ENCODE assay signal across 24 cellular contexts in the genomic region with DNA sequence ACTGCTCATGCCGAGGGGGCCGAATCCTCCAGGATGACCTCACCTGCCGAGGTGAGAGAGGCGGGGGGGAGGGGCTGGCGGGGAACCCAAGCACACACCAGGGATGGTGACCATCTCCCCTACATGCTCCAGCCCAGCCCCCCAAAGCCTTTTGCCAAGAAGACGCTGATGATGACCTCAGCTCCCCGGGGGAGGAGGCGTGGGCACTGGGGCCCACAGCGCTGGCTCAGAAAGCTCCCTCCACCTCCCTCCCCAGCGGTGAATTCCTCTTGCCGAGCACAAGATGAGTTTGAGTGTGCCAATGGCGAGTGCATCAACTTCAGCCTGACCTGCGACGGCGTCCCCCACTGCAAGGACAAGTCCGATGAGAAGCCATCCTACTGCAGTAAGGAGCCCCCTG. TPM values are rescaled to one million over a fixed set of nuclear protein-coding genes. Genes with fewer than 3 reads are reported as not detected.
DNase-seq lines count a peak whose midpoint lies in the region; ATAC-seq, FAIRE-seq and TF ChIP-seq lines count a peak whose summit lies in the region.
"Had no signal": no experiment of that assay in that cellular context is flagged by ENCODE, and none has a peak within 500 bp of the region (broad histone marks: within the 10 kb centered on the region; RNA-seq: fewer than 3 reads in every experiment).

No MANE protein-coding gene starts in this region.

- H3K4me3 ChIP-seq in IMR-90 (ENCODE audit: insufficient read depth, low read depth, low read length) (no peak overlapping the region), K562 (no peak overlapping the region), neuronal stem cell (ENCODE audit: low read length in 2 of 2) (no peak overlapping the region), Peyer's patch (no peak overlapping the region)
- H3K4me3 ChIP-seq: BLaER1, GM12878, GM23248 had no signal

- H3K18ac ChIP-seq in IMR-90 (ENCODE audit: low read depth, low read length), result no peak overlapping the region
- no peak overlapping the region for H3K18ac ChIP-seq in neuronal stem cell (ENCODE audit: low read length)

- H2BK15ac ChIP-seq in IMR-90 (ENCODE audit: low read depth, low read length), result no peak overlapping the region
- H2BK15ac ChIP-seq in neuronal stem cell (ENCODE audit: low read length), result no peak overlapping the region

- intact Hi-C loops in IMR-90 (cut with micrococcal nuclease), result no loop called here
- intact Hi-C loops in K562 (cut with micrococcal nuclease), result no loop called here

- H3K79me2 ChIP-seq in K562 (ENCODE audit: control insufficient read depth, insufficient read depth, low read length), result no peaks in the 10 kb centered on the region

- H3K27ac ChIP-seq in IMR-90 (ENCODE audit: insufficient read depth, low read length), result no peak overlapping the region
- no peak overlapping the region for H3K27ac ChIP-seq in K562 (ENCODE audit: extremely low read depth, low read depth, low read length)
- H3K27ac ChIP-seq in neuronal stem cell (replicated peaks; ENCODE audit: low read length), result no peak overlapping the region
- no peak overlapping the region for H3K27ac ChIP-seq in Peyer's patch
- H3K27ac ChIP-seq: BLaER1, GM23248 had no signal

- H3K4ac ChIP-seq in IMR-90 (ENCODE audit: low read depth, low read length), result no peak overlapping the region
- no peak overlapping the region for H3K4ac ChIP-seq in neuronal stem cell (ENCODE audit: low read length)

- H3K23ac ChIP-seq in IMR-90 (ENCODE audit: low read depth, low read length), result no peak overlapping the region
- H3K23ac ChIP-seq in neuronal stem cell (ENCODE audit: low read depth, low read length, poor library complexity), result no peak overlapping the region

- H3K4me2 ChIP-seq in IMR-90 (ENCODE audit: low read depth, low read length), result no peak overlapping the region
- H3K4me2 ChIP-seq in K562 (ENCODE audit: insufficient read depth, low read length), result no peak overlapping the region
- H3K4me2 ChIP-seq in neuronal stem cell (ENCODE audit: insufficient read depth, low read length, poor library complexity, severe bottlenecking), result no peak overlapping the region
- H3K4me2 ChIP-seq: BLaER1 had no signal

- ATAC-seq in IMR-90 (ENCODE audit: low read depth), result no peak
- no peak for ATAC-seq in K562
- no peak for ATAC-seq in HG03108 (IDR thresholded peaks at IDR 0.05; ENCODE audit: unreplicated experiment)
- no peak for ATAC-seq in GM18502 (IDR thresholded peaks at IDR 0.05; ENCODE audit: poor library complexity, unreplicated experiment)
- ATAC-seq: GM12878 had no signal

- H2BK12ac ChIP-seq in neuronal stem cell (ENCODE audit: low read length), result no peak overlapping the region

- H3K9me1 ChIP-seq in IMR-90 (ENCODE audit: insufficient read depth, low read length) (peaks cover 7% of the 10 kb centered on the region; the same call in 1 of the 2 replicates), K562 (ENCODE audit: control insufficient read depth, insufficient read depth, low read length) (peaks cover 3% of the 10 kb centered on the region)

- TF ChIP-seq CTCF in IMR-90 (conservative IDR thresholded peaks at IDR 0.05; ENCODE audit: low read depth, low read length) (no peak), K562 (IDR thresholded peaks at IDR 0.05 in 2 of 3, conservative IDR thresholded peaks at IDR 0.05 in 1 of 3; ENCODE audit: insufficient read depth in 2 of 3, low read depth in 1 of 3, low read length in 3 of 3) (no peak), Peyer's patch (IDR thresholded peaks at IDR 0.05) (no peak)

- BruUV-seq in IMR-90 (replicated peaks; lab: Mats Ljungman, UMichigan) (no TSS peak), K562 (replicated peaks; lab: Mats Ljungman, UMichigan) (no TSS peak)

- H4K5ac ChIP-seq in IMR-90 (ENCODE audit: low read depth, low read length), result no peak overlapping the region

- H4K8ac ChIP-seq in IMR-90 (ENCODE audit: low read depth in 2 of 2, low read length in 2 of 2) (no peak overlapping the region), neuronal stem cell (ENCODE audit: low read depth, low read length) (no peak overlapping the region)

- no peak overlapping the region for H3K56ac ChIP-seq in IMR-90 (ENCODE audit: extremely low read depth, insufficient read depth, low read length)

- H2BK5ac ChIP-seq in IMR-90 (ENCODE audit: low read depth, low read length, poor library complexity, severe bottlenecking) (no peak overlapping the region), neuronal stem cell (ENCODE audit: low read length) (peak overlapping the region; percentile 53)

- H3K14ac ChIP-seq in IMR-90 (replicated peaks; ENCODE audit: low read depth, low read length), result no peak overlapping the region
- H3K14ac ChIP-seq in neuronal stem cell (ENCODE audit: low read length), result no peak overlapping the region

- H4K91ac ChIP-seq in IMR-90 (ENCODE audit: insufficient read depth, low read depth, low read length) (no peak overlapping the region), neuronal stem cell (ENCODE audit: low read depth, low read length, poor library complexity) (no peak overlapping the region)

- no peak for FAIRE-seq in K562 (lab: Jason Lieb, UNC)
- FAIRE-seq: GM12878, GM19239, H54, HTR-8/SVneo had no signal

- H4K20me1 ChIP-seq in IMR-90 (ENCODE audit: insufficient read depth, low read length) (peaks cover 22% of the 10 kb centered on the region), K562 (replicated peaks; ENCODE audit: control insufficient read depth, insufficient read depth, low read length) (peaks cover 33% of the 10 kb centered on the region)

- H2AK9ac ChIP-seq in IMR-90 (replicated peaks; ENCODE audit: low read depth, low read length, poor library complexity), result no peak overlapping the region

- H2AFZ ChIP-seq in IMR-90 (replicated peaks; ENCODE audit: low read length, poor library complexity) (peak overlapping the region; percentile 2), K562 (ENCODE audit: low read depth, low read length) (no peak overlapping the region), neuronal stem cell (ENCODE audit: low read length) (no peak overlapping the region)
- H2AFZ ChIP-seq: GM23248 had no signal

- H3K9ac ChIP-seq in IMR-90 (ENCODE audit: low read depth, low read length), result no peak overlapping the region
- H3K9ac ChIP-seq in K562 (ENCODE audit: insufficient read depth in 1 of 2, low read depth in 2 of 2, low read length in 2 of 2), result no peak overlapping the region
- H3K9ac ChIP-seq in neuronal stem cell (ENCODE audit: low read depth, low read length, poor library complexity), result no peak overlapping the region
- H3K9ac ChIP-seq: BLaER1, GM23248 had no signal

- TF ChIP-seq EP300 in K562 (IDR thresholded peaks at IDR 0.05; ENCODE audit: low read length), result no peak

- dilution Hi-C loops in IMR-90 (cut with HindIII; ENCODE audit: low sequenced_read_pairs, unreplicated experiment), result no loop called here

- no peak overlapping the region for H2BK20ac ChIP-seq in IMR-90 (ENCODE audit: low read depth, low read length)

- peaks cover 12 to 26% of the 10 kb centered on the region in 2 experiments for H3K79me1 ChIP-seq in IMR-90 (ENCODE audit: low read depth in 1 of 2, low read length in 2 of 2)
- peaks cover 8% of the 10 kb centered on the region for H3K79me1 ChIP-seq in neuronal stem cell (ENCODE audit: low read depth, low read length)

- H2BK120ac ChIP-seq in IMR-90 (ENCODE audit: low read depth, low read length) (no peak overlapping the region), neuronal stem cell (ENCODE audit: low read depth, low read length) (no peak overlapping the region)

- peak; percentile 50 for DNase-seq in COLO668 (lab: John Stamatoyannopoulos, UW; ENCODE audit: unreplicated experiment)
- DNase-seq in IMR-90, result no peak
- no peak for DNase-seq in K562 (ENCODE audit: extremely low read depth in 1 of 4, low spot score in 3 of 4)
- DNase-seq in neuronal stem cell (ENCODE audit: low spot score), result no peak
- no peak for DNase-seq in Peyer's patch
- DNase-seq: 8988T, Calu3, DMS79 treated with DMSO at 0.1 percent for 48 hours, EL, GM23248, HCEC 1CT, HFFc6 had no signal

- H2AK5ac ChIP-seq in IMR-90 (ENCODE audit: low read depth, low read length) (no peak overlapping the region), neuronal stem cell (ENCODE audit: low read depth, low read length) (no peak overlapping the region)

- 80% methylated on average over 2 of the region's 16 CpGs; no CpG with 5 or more reads in 1 of the 2 experiments for WGBS in IMR-90 (ENCODE audit: extremely low coverage in 2 of 2, insufficient read length in 1 of 2), 2 experiments
- 6% methylated on average over 11 of the region's 16 CpGs for WGBS in K562 (ENCODE audit: insufficient coverage, low coverage, missing lambda C conversion rate)
- WGBS in neuronal stem cell (ENCODE audit: extremely low coverage in 2 of 2, insufficient read length in 2 of 2, insufficient replicate concordance in 1 of 2), 2 donors, result no CpG with 5 or more reads among the region's 16 CpGs

- TF ChIP-seq RAD21 in IMR-90 (IDR thresholded peaks at IDR 0.05; ENCODE audit: low read length) (no peak), K562 (CRISPR knock-in tag; conservative IDR thresholded peaks at IDR 0.05 in 1 of 2, IDR thresholded peaks at IDR 0.05 in 1 of 2) (no peak)

- CTCF ChIA-PET in IMR-90 (lab: Yijun Ruan, JAX), result no interaction called here
- CTCF ChIA-PET in K562 (lab: Yijun Ruan, JAX; ENCODE audit: low intra/inter-chr PET ratio), result no interaction called here

- POLR2A ChIA-PET in IMR-90 (lab: Charles Lee; ENCODE audit: unreplicated experiment), result no interaction called here
- POLR2A ChIA-PET in K562 (lab: Yijun Ruan, JAX), result interaction anchor here (0.8 to 1.4 kb wide), 3 partner anchors 11 to 66 kb away, joined by 3 to 4 read pairs (median 3); no protein-coding TSS in a partner anchor

- H3K27me3 ChIP-seq in IMR-90 (ENCODE audit: control insufficient read depth, insufficient read depth, low read length) (no peaks in the 10 kb centered on the region), K562 (ENCODE audit: control insufficient read depth in 2 of 2, insufficient read depth in 2 of 2, low read length in 2 of 2) (peaks cover 49 to 86% of the 10 kb centered on the region in 2 experiments; a peak in 4 of 5 replicates), neuronal stem cell (ENCODE audit: control insufficient read depth in 3 of 3, insufficient read depth in 3 of 3, low read depth in 1 of 3, low read length in 3 of 3) (no peaks in the 10 kb centered on the region), Peyer's patch (no peaks in the 10 kb centered on the region)
- H3K27me3 ChIP-seq: BLaER1 had no signal

- in situ Hi-C loops in IMR-90 (cut with MboI; ENCODE audit: low sequenced_read_pairs) (no loop called here), K562 (cut with MboI) (no loop called here)

- H3K4me1 ChIP-seq in IMR-90 (ENCODE audit: control insufficient read depth, insufficient read depth, low read length) (no peaks in the 10 kb centered on the region), K562 (replicated peaks in 1 of 2; ENCODE audit: control insufficient read depth in 2 of 2, insufficient read depth in 2 of 2, low read length in 2 of 2) (peaks cover 0 to 62% of the 10 kb centered on the region in 2 experiments; a peak in 2 of 5 replicates), neuronal stem cell (ENCODE audit: control insufficient read depth in 2 of 2, insufficient read depth in 1 of 2, low read depth in 1 of 2, low read length in 2 of 2) (no peaks in the 10 kb centered on the region), Peyer's patch (no peaks in the 10 kb centered on the region)

- no peaks in the 10 kb centered on the region for H3K9me3 ChIP-seq in IMR-90 (ENCODE audit: control insufficient read depth, insufficient read depth, low read length)
- H3K9me3 ChIP-seq in K562 (replicated peaks; ENCODE audit: control insufficient read depth, insufficient read depth, low read depth, low read length), result no peaks in the 10 kb centered on the region
- peaks cover 0 to 8% of the 10 kb centered on the region in 2 donors for H3K9me3 ChIP-seq in neuronal stem cell (replicated peaks in 1 of 2; ENCODE audit: control insufficient read depth in 2 of 2, insufficient read depth in 1 of 2, low read depth in 1 of 2, low read length in 2 of 2)
- H3K9me3 ChIP-seq in Peyer's patch, result no peaks in the 10 kb centered on the region
- H3K9me3 ChIP-seq: BLaER1 had no signal

- TF ChIP-seq POLR2A in IMR-90 (IDR thresholded peaks at IDR 0.05; ENCODE audit: low read depth, low read length), result no peak
- TF ChIP-seq POLR2A in K562 (conservative IDR thresholded peaks at IDR 0.05), result no peak
- no peak for TF ChIP-seq POLR2A in Peyer's patch (IDR thresholded peaks at IDR 0.05)

- peaks cover 100% of the 10 kb centered on the region for H3K36me3 ChIP-seq in IMR-90 (ENCODE audit: control insufficient read depth, insufficient read depth, low read length)
- H3K36me3 ChIP-seq in K562 (ENCODE audit: control insufficient read depth, insufficient read depth, low read length), result no peaks in the 10 kb centered on the region
- H3K36me3 ChIP-seq in neuronal stem cell (replicated peaks in 1 of 2; ENCODE audit: control insufficient read depth in 2 of 2, insufficient read depth in 2 of 2, low read length in 2 of 2), result peaks cover 91 to 100% of the 10 kb centered on the region in 2 donors
- peaks cover 0 to 98% (median 0%) of the 10 kb centered on the region in 3 donors for H3K36me3 ChIP-seq in Peyer's patch

RNA-seq across cellular contexts. Expression of a gene that starts 23.7 kb away (rescaled TPM):
- total RNA-seq in IMR-90 (2012; rRNA removed) (0.36 and 0.56 TPM in 2 replicates), K562 (2014; rRNA removed) (1.0 and 1.4 TPM in 2 replicates), K562 (2014; rRNA removed; fragmentation: Illumina TruSeq; extraction: Trizol) (0.22 TPM in 1 of 2 replicates, not detected in the other), K562 (2015; rRNA removed; fragmentation: Illumina TruSeq; extraction: Trizol) (0.19 TPM in 1 of 2 replicates, not detected in the other), K562 (2021) (2.2 and 2.7 TPM in 2 replicates), Peyer's patch (not detected)
- polyA plus RNA-seq in IMR-90 (2012; rRNA removed) (3.3 and 3.8 TPM in 2 replicates), K562 (2011; rRNA removed) (0.49 and 1.7 TPM in 2 replicates), K562 (2014; fragmentation: Illumina TruSeq; extraction: Trizol) (1.1 and 1.9 TPM in 2 replicates), K562 (2014; fragmentation: Nextera tagmentation; extraction: Ambion mirVana) (not detected), K562 (2014; rRNA removed) (1.1 and 1.3 TPM in 2 replicates)
- polyA plus RNA-seq in IMR-90 (2012; cell fraction: cytosol; rRNA removed), result 4.8 and 7.5 TPM in 2 replicates
- polyA plus RNA-seq in IMR-90 (2012; cell fraction: nucleus; rRNA removed; ENCODE audit: low replicate concordance), result 3.3 and 5.8 TPM in 2 replicates
- 1.7 and 4.4 TPM in 2 replicates for total RNA-seq in K562 (2011; cell fraction: chromatin; rRNA removed; ENCODE audit: low replicate concordance)
- total RNA-seq in K562 (2011; cell fraction: nucleolus; rRNA removed), result 4.7 and 5.7 TPM in 2 replicates
- total RNA-seq in K562 (2011; cell fraction: nucleoplasm; rRNA removed), result 5.1 and 6.6 TPM in 2 replicates
- polyA plus RNA-seq in K562 (2011; cell fraction: cytosol; rRNA removed), result 0.59 and 0.91 TPM in 2 replicates
- 2.4 and 3.4 TPM in 2 replicates for polyA plus RNA-seq in K562 (2011; cell fraction: nucleus; rRNA removed)
- 2.7 and 7.2 TPM in 2 replicates for polyA plus RNA-seq in K562 (2012)
- polyA minus RNA-seq in K562 (2011; rRNA and poly(A)+ RNA removed), result 0.30 TPM in 1 of 2 replicates, not detected in the other
- 3.2 and 4.1 TPM in 2 replicates for polyA minus RNA-seq in K562 (2011; cell fraction: cytosol; rRNA and poly(A)+ RNA removed)
- 0.67 and 1.00 TPM in 2 replicates for polyA minus RNA-seq in K562 (2011; cell fraction: nucleus; rRNA and poly(A)+ RNA removed)
- 0.26 TPM for polyA plus RNA-seq in neuronal stem cell (2013, experiment 1 of 2)
- 0.29 TPM for polyA plus RNA-seq in neuronal stem cell (2013, experiment 2 of 2)
- total RNA-seq: CD4-positive, alpha-beta memory T cell; G401 had no signal
- polyA plus RNA-seq: CD14-positive monocyte; CD4-positive, alpha-beta memory T cell had no signal

RNA-seq across cellular contexts. Expression of a gene that starts 36.6 kb away (rescaled TPM):
- total RNA-seq in IMR-90 (2012; rRNA removed) (225 and 266 TPM in 2 replicates), K562 (2014; rRNA removed) (194 and 217 TPM in 2 replicates), K562 (2014; rRNA removed; fragmentation: Illumina TruSeq; extraction: Trizol) (76.9 and 92.0 TPM in 2 replicates), K562 (2015; rRNA removed; fragmentation: Illumina TruSeq; extraction: Trizol) (115 and 119 TPM in 2 replicates), K562 (2021) (227 and 243 TPM in 2 replicates), Peyer's patch (10 to 100 TPM; 34.4 to 72.6 (median 36.3) TPM)
- polyA plus RNA-seq in IMR-90 (2012; rRNA removed) (302 and 364 TPM in 2 replicates), K562 (2011; rRNA removed) (84.6 and 226 TPM in 2 replicates), K562 (2014; fragmentation: Illumina TruSeq; extraction: Trizol) (319 and 377 TPM in 2 replicates), K562 (2014; fragmentation: Nextera tagmentation; extraction: Ambion mirVana) (10 to 100 TPM; 46.1 to 81.5 TPM), K562 (2014; rRNA removed) (154 and 158 TPM in 2 replicates)
- polyA plus RNA-seq in IMR-90 (2012; cell fraction: cytosol; rRNA removed), result 201 and 323 TPM in 2 replicates
- polyA plus RNA-seq in IMR-90 (2012; cell fraction: nucleus; rRNA removed; ENCODE audit: low replicate concordance), result 303 and 511 TPM in 2 replicates
- total RNA-seq in K562 (2011; cell fraction: chromatin; rRNA removed; ENCODE audit: low replicate concordance), result 95.6 and 251 TPM in 2 replicates
- total RNA-seq in K562 (2011; cell fraction: nucleolus; rRNA removed), result 199 and 247 TPM in 2 replicates
- 115 and 136 TPM in 2 replicates for total RNA-seq in K562 (2011; cell fraction: nucleoplasm; rRNA removed)
- polyA plus RNA-seq in K562 (2011; cell fraction: cytosol; rRNA removed), result 268 and 390 TPM in 2 replicates
- 341 and 344 TPM in 2 replicates for polyA plus RNA-seq in K562 (2011; cell fraction: nucleus; rRNA removed)
- polyA plus RNA-seq in K562 (2012), result 190 and 549 TPM in 2 replicates
- 95.0 and 99.1 TPM in 2 replicates for polyA minus RNA-seq in K562 (2011; rRNA and poly(A)+ RNA removed)
- polyA minus RNA-seq in K562 (2011; cell fraction: cytosol; rRNA and poly(A)+ RNA removed), result 155 and 228 TPM in 2 replicates
- 97.1 and 133 TPM in 2 replicates for polyA minus RNA-seq in K562 (2011; cell fraction: nucleus; rRNA and poly(A)+ RNA removed)
- 117 TPM for polyA plus RNA-seq in neuronal stem cell (2013, experiment 1 of 2)
- polyA plus RNA-seq in neuronal stem cell (2013, experiment 2 of 2), result 112 TPM

RNA-seq across cellular contexts. Expression of a gene that starts 45.5 kb away (rescaled TPM):
- total RNA-seq in IMR-90 (2012; rRNA removed) (not detected in 2 replicates), K562 (2014; rRNA removed) (not detected in 2 replicates), K562 (2014; rRNA removed; fragmentation: Illumina TruSeq; extraction: Trizol) (not detected in 2 replicates), K562 (2015; rRNA removed; fragmentation: Illumina TruSeq; extraction: Trizol) (not detected in 2 replicates), K562 (2021) (not detected in 2 replicates), Peyer's patch (not detected)
- polyA plus RNA-seq in IMR-90 (2012; rRNA removed) (not detected in 2 replicates), K562 (2011; rRNA removed) (not detected in 2 replicates), K562 (2014; fragmentation: Illumina TruSeq; extraction: Trizol) (not detected in 2 replicates), K562 (2014; fragmentation: Nextera tagmentation; extraction: Ambion mirVana) (not detected), K562 (2014; rRNA removed) (not detected in 2 replicates)
- not detected in 2 replicates for polyA plus RNA-seq in IMR-90 (2012; cell fraction: cytosol; rRNA removed)
- polyA plus RNA-seq in IMR-90 (2012; cell fraction: nucleus; rRNA removed; ENCODE audit: low replicate concordance), result not detected in 2 replicates
- not detected in 2 replicates for total RNA-seq in K562 (2011; cell fraction: chromatin; rRNA removed; ENCODE audit: low replicate concordance)
- not detected in 2 replicates for total RNA-seq in K562 (2011; cell fraction: nucleolus; rRNA removed)
- total RNA-seq in K562 (2011; cell fraction: nucleoplasm; rRNA removed), result not detected in 2 replicates
- not detected in 2 replicates for polyA plus RNA-seq in K562 (2011; cell fraction: cytosol; rRNA removed)
- not detected in 2 replicates for polyA plus RNA-seq in K562 (2011; cell fraction: nucleus; rRNA removed)
- polyA plus RNA-seq in K562 (2012), result not detected in 2 replicates
- polyA minus RNA-seq in K562 (2011; rRNA and poly(A)+ RNA removed), result not detected in 2 replicates
- not detected in 2 replicates for polyA minus RNA-seq in K562 (2011; cell fraction: cytosol; rRNA and poly(A)+ RNA removed)
- not detected in 2 replicates for polyA minus RNA-seq in K562 (2011; cell fraction: nucleus; rRNA and poly(A)+ RNA removed)
- polyA plus RNA-seq in neuronal stem cell (2013, experiment 1 of 2), result not detected
- polyA plus RNA-seq in neuronal stem cell (2013, experiment 2 of 2), result not detected
- total RNA-seq: A673; Calu3; CD4-positive, alpha-beta memory T cell; G401; GM12878; GM23248; HFFc6 had no signal
- polyA plus RNA-seq: AG04450; CD4-positive, alpha-beta memory T cell; GM12878 had no signal

RNA-seq across cellular contexts. Expression of a gene that starts 58.1 kb away (rescaled TPM):
- total RNA-seq in IMR-90 (2012; rRNA removed) (under 0.01 and 0.18 TPM in 2 replicates), K562 (2014; rRNA removed) (2.3 and 2.7 TPM in 2 replicates), K562 (2014; rRNA removed; fragmentation: Illumina TruSeq; extraction: Trizol) (2.4 and 2.7 TPM in 2 replicates), K562 (2015; rRNA removed; fragmentation: Illumina TruSeq; extraction: Trizol) (3.3 and 3.5 TPM in 2 replicates), K562 (2021) (3.5 and 4.6 TPM in 2 replicates), Peyer's patch (1 to 10 TPM; 1.9 to 6.6 (median 2.4) TPM)
- polyA plus RNA-seq in IMR-90 (2012; rRNA removed) (0.67 and 0.80 TPM in 2 replicates), K562 (2011; rRNA removed) (4.0 and 5.6 TPM in 2 replicates), K562 (2014; fragmentation: Illumina TruSeq; extraction: Trizol) (6.2 and 7.3 TPM in 2 replicates), K562 (2014; fragmentation: Nextera tagmentation; extraction: Ambion mirVana) (under 1 TPM; 0.45 to 0.46 TPM), K562 (2014; rRNA removed) (4.8 and 6.4 TPM in 2 replicates)
- 0.13 and 0.66 TPM in 2 replicates for polyA plus RNA-seq in IMR-90 (2012; cell fraction: cytosol; rRNA removed)
- polyA plus RNA-seq in IMR-90 (2012; cell fraction: nucleus; rRNA removed; ENCODE audit: low replicate concordance), result 2.9 and 4.4 TPM in 2 replicates
- total RNA-seq in K562 (2011; cell fraction: chromatin; rRNA removed; ENCODE audit: low replicate concordance), result 7.4 and 7.7 TPM in 2 replicates
- 3.8 and 5.3 TPM in 2 replicates for total RNA-seq in K562 (2011; cell fraction: nucleolus; rRNA removed)
- 4.4 and 6.1 TPM in 2 replicates for total RNA-seq in K562 (2011; cell fraction: nucleoplasm; rRNA removed)
- polyA plus RNA-seq in K562 (2011; cell fraction: cytosol; rRNA removed), result 1.9 and 3.3 TPM in 2 replicates
- polyA plus RNA-seq in K562 (2011; cell fraction: nucleus; rRNA removed), result 6.3 and 11.3 TPM in 2 replicates
- 7.5 and 8.5 TPM in 2 replicates for polyA plus RNA-seq in K562 (2012)
- 3.2 TPM in 2 replicates for polyA minus RNA-seq in K562 (2011; rRNA and poly(A)+ RNA removed)
- polyA minus RNA-seq in K562 (2011; cell fraction: cytosol; rRNA and poly(A)+ RNA removed), result 1.0 and 1.5 TPM in 2 replicates
- polyA minus RNA-seq in K562 (2011; cell fraction: nucleus; rRNA and poly(A)+ RNA removed), result 1.3 and 3.9 TPM in 2 replicates
- polyA plus RNA-seq in neuronal stem cell (2013, experiment 1 of 2), result 0.79 TPM
- 0.93 TPM for polyA plus RNA-seq in neuronal stem cell (2013, experiment 2 of 2)
